ENCODE assay signal across 8 cellular contexts in the genomic region with DNA sequence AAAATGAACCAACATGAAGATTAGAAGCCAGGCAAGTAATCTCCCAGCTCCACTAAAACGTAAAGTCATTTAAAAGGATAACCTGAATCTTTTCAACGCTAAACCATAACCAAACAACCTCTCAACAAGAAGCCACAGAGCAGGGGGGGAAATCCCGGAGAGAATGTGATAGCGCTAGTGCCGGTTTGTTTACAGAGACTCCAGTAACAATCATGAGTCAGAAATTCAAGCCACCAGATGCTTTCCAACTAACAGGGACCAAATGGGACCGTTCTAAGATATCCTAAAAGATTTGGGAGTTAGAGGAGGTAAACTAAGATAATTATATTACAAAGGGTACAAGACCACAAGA. TPM values are rescaled to one million over a fixed set of nuclear protein-coding genes. Genes with fewer than 3 reads are reported as not detected.
DNase-seq lines count a peak whose midpoint lies in the region; ATAC-seq and TF ChIP-seq lines count a peak whose summit lies in the region.

No MANE protein-coding gene starts in this region.

- TF ChIP-seq CTCF in H9 (conservative IDR thresholded peaks at IDR 0.05) (no peak), lower lobe of right lung (IDR thresholded peaks at IDR 0.05) (no peak)

- no peak overlapping the region for H4K8ac ChIP-seq in H9 (replicated peaks; ENCODE audit: insufficient read length, low read depth, low read length)

- DNase-seq in DMS153 (lab: John Stamatoyannopoulos, UW): peak; percentile 35
- DNase-seq in H9: no peak
- peak; percentile 58 for DNase-seq in NCI-H187 treated with DMSO at 0.1 percent for 48 hours (lab: John Stamatoyannopoulos, UW)
- DNase-seq in activated CD4-positive, alpha-beta T cell treated with anti-CD3 and anti-CD28 coated beads for 36 hours: peak; percentile 86
- no peak for DNase-seq in lower lobe of right lung
- peak; percentile 40 to 66 for DNase-seq in stimulated activated CD8-positive, alpha-beta memory T cell treated with anti-CD3 and anti-CD28 coated beads, Interleukin-15, amount 100 ng/mL, for 4 hours (ENCODE audit: low read depth in 2 of 2)

- H4K20me1 ChIP-seq in H9 (ENCODE audit: control insufficient read depth, insufficient read depth, insufficient read length): no peaks in the 10 kb centered on the region

- H3K27ac ChIP-seq in H9 (ENCODE audit: insufficient read length, low read depth, low read length) (peak overlapping the region; percentile 81), lower lobe of right lung (peak overlapping the region; percentile 94)

- peak overlapping the region; percentile 98 to 100 for H3K4me3 Mint-ChIP-seq in H9
- H3K4me3 Mint-ChIP-seq in activated CD4-positive, alpha-beta T cell treated with anti-CD3 and anti-CD28 coated beads for 36 hours: peak overlapping the region; percentile 100
- peak overlapping the region; percentile 95 for H3K4me3 Mint-ChIP-seq in dendritic cell treated with granulocyte-macrophage colony-stimulating factor and Interleukin-4, amounts not matched to agents 40 ng/mL and 50 ng/mL, for 4 days

- H3K27me3 Mint-ChIP-seq in H9 (ENCODE audit: low read depth): peaks cover 12% of the 10 kb centered on the region
- H3K27me3 Mint-ChIP-seq in activated CD4-positive, alpha-beta T cell treated with anti-CD3 and anti-CD28 coated beads for 36 hours: no peaks in the 10 kb centered on the region
- peaks cover under 1% of the 10 kb centered on the region for H3K27me3 Mint-ChIP-seq in dendritic cell treated with granulocyte-macrophage colony-stimulating factor and Interleukin-4, amounts not matched to agents 40 ng/mL and 50 ng/mL, for 4 days

- peak overlapping the region; percentile 98 for H3K9ac ChIP-seq in H9 (ENCODE audit: extremely low read depth, insufficient read length, low read length)

- H2BK120ac ChIP-seq in H9 (ENCODE audit: low read depth, low read length, poor library complexity, severe bottlenecking): no peak overlapping the region

- no peak overlapping the region for H3K14ac ChIP-seq in H9 (ENCODE audit: insufficient read depth, low read length)

- peak overlapping the region; percentile 91 for H3K4me3 ChIP-seq in lower lobe of right lung

- no peak overlapping the region for H4K91ac ChIP-seq in H9 (ENCODE audit: insufficient read length, low read depth, low read length)

- no peak overlapping the region for H2BK15ac ChIP-seq in H9 (ENCODE audit: low read depth, low read length)

- no peak overlapping the region for H2BK5ac ChIP-seq in H9 (ENCODE audit: insufficient read length, low read length)

- peaks cover 25 to 31% of the 10 kb centered on the region in 2 experiments for H3K4me1 Mint-ChIP-seq in H9
- H3K4me1 Mint-ChIP-seq in activated CD4-positive, alpha-beta T cell treated with anti-CD3 and anti-CD28 coated beads for 36 hours: peaks cover 49% of the 10 kb centered on the region
- H3K4me1 Mint-ChIP-seq in dendritic cell treated with granulocyte-macrophage colony-stimulating factor and Interleukin-4, amounts not matched to agents 40 ng/mL and 50 ng/mL, for 4 days (ENCODE audit: low read depth): peaks cover 30% of the 10 kb centered on the region

- H3K27ac Mint-ChIP-seq in H9: peak overlapping the region; percentile 98 to 100 (median 99)
- H3K27ac Mint-ChIP-seq in activated CD4-positive, alpha-beta T cell treated with anti-CD3 and anti-CD28 coated beads for 36 hours: peak overlapping the region; percentile 99
- peak overlapping the region; percentile 99 for H3K27ac Mint-ChIP-seq in dendritic cell treated with granulocyte-macrophage colony-stimulating factor and Interleukin-4, amounts not matched to agents 40 ng/mL and 50 ng/mL, for 4 days

- ATAC-seq in activated CD4-positive, alpha-beta T cell treated with anti-CD3 and anti-CD28 coated beads for 36 hours: peak; percentile 49
- ATAC-seq in lower lobe of right lung (peak; percentile 43 to 77), HG02884 (IDR thresholded peaks at IDR 0.05; ENCODE audit: unreplicated experiment) (no peak)

- peaks cover 4% of the 10 kb centered on the region for H3K23me2 ChIP-seq in H9 (ENCODE audit: insufficient read length, low read depth, low read length, poor library complexity, severe bottlenecking)

- H3K27me3 ChIP-seq in H9 (ENCODE audit: insufficient read depth, low read length) (no peaks in the 10 kb centered on the region), lower lobe of right lung (ENCODE audit: low read depth) (no peaks in the 10 kb centered on the region)

- H2BK20ac ChIP-seq in H9 (ENCODE audit: low read depth, low read length, poor library complexity, severe bottlenecking): no peak overlapping the region

- H2AK5ac ChIP-seq in H9 (ENCODE audit: insufficient read length, low read length): no peak overlapping the region

- no peak overlapping the region for H4K5ac ChIP-seq in H9 (ENCODE audit: insufficient read length, low read depth, low read length)

- peaks cover 6% of the 10 kb centered on the region for H3K79me2 ChIP-seq in H9 (ENCODE audit: insufficient read depth, low read length)

- H3K4me1 ChIP-seq in H9 (ENCODE audit: insufficient read depth, low read length) (0 out of 2 replicates have a peak, but pooled peaks cover 2% of the 10 kb centered on the region), lower lobe of right lung (peaks cover 45% of the 10 kb centered on the region)

- H3K9me3 ChIP-seq in H9 (ENCODE audit: control insufficient read depth, low read depth, low read length) (no peaks in the 10 kb centered on the region), lower lobe of right lung (no peaks in the 10 kb centered on the region)

- intact Hi-C loops in activated CD4-positive, alpha-beta T cell treated with anti-CD3 and anti-CD28 coated beads for 36 hours (cut with DNase I, micrococcal nuclease): loop anchor here (5.0 kb wide), 5 partner anchors 316 to 1249 kb away; a partner anchor contains a TSS
- intact Hi-C loops in dendritic cell treated with granulocyte-macrophage colony-stimulating factor and Interleukin-4, amounts not matched to agents 40 ng/mL and 50 ng/mL, for 4 days (cut with micrococcal nuclease): no loop called here
- intact Hi-C loops in lower lobe of right lung (cut with DNase I): no loop called here

- POLR2A ChIA-PET in activated CD4-positive, alpha-beta T cell treated with anti-CD3 and anti-CD28 coated beads for 36 hours (lab: Charles Lee): interaction anchor here (0.6 to 1.6 kb wide), 4 partner anchors 13 to 1128 kb away, joined by 4 to 9 read pairs (median 5); no protein-coding TSS in a partner anchor

- no peaks in the 10 kb centered on the region for H3K9me3 Mint-ChIP-seq in H9
- no peaks in the 10 kb centered on the region for H3K9me3 Mint-ChIP-seq in activated CD4-positive, alpha-beta T cell treated with anti-CD3 and anti-CD28 coated beads for 36 hours (ENCODE audit: low read depth)
- H3K9me3 Mint-ChIP-seq in dendritic cell treated with granulocyte-macrophage colony-stimulating factor and Interleukin-4, amounts not matched to agents 40 ng/mL and 50 ng/mL, for 4 days: no peaks in the 10 kb centered on the region

- no peak overlapping the region for H3K18ac ChIP-seq in H9 (ENCODE audit: insufficient read length, low read depth, low read length)

- no peak overlapping the region for H2AFZ ChIP-seq in H9 (ENCODE audit: low read length)

- peaks cover 2% of the 10 kb centered on the region for H3K79me1 ChIP-seq in H9 (ENCODE audit: insufficient read depth, low read depth, low read length, poor library complexity, severe bottlenecking)

- no CpG with 5 or more reads among the region's 6 CpGs for WGBS in H9 (ENCODE audit: extremely low coverage, insufficient read length, low lambda C conversion rate)

- CTCF ChIA-PET in activated CD4-positive, alpha-beta T cell treated with anti-CD3 and anti-CD28 coated beads for 36 hours (lab: Charles Lee): interaction anchor here (0.7 to 5.0 kb wide), 9 partner anchors 9 to 177 kb away, joined by 3 to 39 read pairs (median 3); no protein-coding TSS in a partner anchor

- peaks cover 7 to 20% (median 12%) of the 10 kb centered on the region in 3 experiments for H3K36me3 Mint-ChIP-seq in H9 (ENCODE audit: insufficient read depth in 1 of 3, low read depth in 3 of 3)
- peaks cover 21% of the 10 kb centered on the region for H3K36me3 Mint-ChIP-seq in activated CD4-positive, alpha-beta T cell treated with anti-CD3 and anti-CD28 coated beads for 36 hours (ENCODE audit: low read depth)
- peaks cover 39% of the 10 kb centered on the region for H3K36me3 Mint-ChIP-seq in dendritic cell treated with granulocyte-macrophage colony-stimulating factor and Interleukin-4, amounts not matched to agents 40 ng/mL and 50 ng/mL, for 4 days (ENCODE audit: low read depth)

- no peak overlapping the region for H3T11ph ChIP-seq in H9 (ENCODE audit: low read length)

- H3K4me2 ChIP-seq in H9 (ENCODE audit: insufficient read depth, insufficient read length, low read length): peak overlapping the region; percentile 42

- H3K56ac ChIP-seq in H9 (ENCODE audit: insufficient read length, low read depth, low read length): no peak overlapping the region

- no peaks in the 10 kb centered on the region for H3K36me3 ChIP-seq in lower lobe of right lung

- no peak overlapping the region for H2BK12ac ChIP-seq in H9 (ENCODE audit: insufficient read length, low read depth, low read length)

- no peak overlapping the region for H3K4ac ChIP-seq in H9 (ENCODE audit: low read depth, low read length)

- no peak overlapping the region for H3K23ac ChIP-seq in H9 (ENCODE audit: insufficient read length, low read depth, low read length)

RNA-seq across cellular contexts. Expression of a gene that starts 0.8 kb away (rescaled TPM):
- 96.7 and 106 TPM in 2 replicates for total RNA-seq in H9 (2021)
- 100 to 1,000 TPM; 116 to 135 TPM for total RNA-seq in activated CD4-positive, alpha-beta T cell treated with anti-CD3 and anti-CD28 coated beads for 36 hours
- total RNA-seq in lower lobe of right lung: 114 TPM

RNA-seq across cellular contexts. Expression of a gene that starts 23.4 kb away (rescaled TPM):
- 86.8 and 92.7 TPM in 2 replicates for total RNA-seq in H9 (2021)
- 10 to 100 TPM; 49.2 to 55.8 TPM for total RNA-seq in activated CD4-positive, alpha-beta T cell treated with anti-CD3 and anti-CD28 coated beads for 36 hours
- 63.1 TPM for total RNA-seq in lower lobe of right lung

RNA-seq across cellular contexts. Expression of a gene that starts 56.3 kb away (rescaled TPM):
- total RNA-seq in H9 (2021): 80.8 and 82.1 TPM in 2 replicates
- 10 to 100 TPM; 42.5 to 63.4 TPM for total RNA-seq in activated CD4-positive, alpha-beta T cell treated with anti-CD3 and anti-CD28 coated beads for 36 hours
- total RNA-seq in lower lobe of right lung: 132 TPM

Comparison
In these comparisons a context has a peak if more than half of its experiments do, and no peak if none do; other contexts are left out.
1. DNase-seq: peak in DMS153 (single experiment), NCI-H187 treated with DMSO at 0.1 percent for 48 hours (single experiment), activated CD4-positive, alpha-beta T cell treated with anti-CD3 and anti-CD28 coated beads for 36 hours (single experiment) and stimulated activated CD8-positive, alpha-beta memory T cell treated with anti-CD3 and anti-CD28 coated beads, Interleukin-15, amount 100 ng/mL, for 4 hours (2 of 2); none in H9 (single experiment) and lower lobe of right lung (single experiment).
2. intact Hi-C loops: an anchor here in activated CD4-positive, alpha-beta T cell treated with anti-CD3 and anti-CD28 coated beads for 36 hours (5.0 kb wide); none called in dendritic cell treated with granulocyte-macrophage colony-stimulating factor and Interleukin-4, amounts not matched to agents 40 ng/mL and 50 ng/mL, for 4 days and lower lobe of right lung.
3. Peak in every context shown above with its lines, with median percentiles within 50 percentile points of each other: H3K27ac Mint-ChIP-seq and H3K4me3 Mint-ChIP-seq.